In the genomic region with DNA sequence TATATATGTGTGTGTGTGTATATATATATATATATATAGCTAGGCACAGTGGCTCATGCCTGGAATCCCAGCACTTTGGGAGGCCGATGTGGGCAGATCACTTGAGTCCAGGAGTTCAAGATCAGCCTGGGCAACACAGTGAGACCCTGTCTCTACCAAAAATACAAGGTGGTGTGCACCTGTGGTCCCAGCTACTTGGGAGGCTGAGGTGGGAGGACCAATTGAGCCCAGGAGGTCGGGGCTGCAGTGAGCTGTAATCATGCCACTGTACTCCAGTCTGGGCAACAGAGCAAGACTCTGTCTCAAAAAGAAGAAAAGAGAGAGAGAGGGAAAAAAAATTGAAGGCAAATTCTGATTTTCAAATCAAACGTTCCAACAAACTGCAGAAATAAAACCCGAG, we compare ENCODE assay signal across 13 cellular contexts. TPM values are rescaled to one million over a fixed set of nuclear protein-coding genes. Genes with fewer than 3 reads are reported as not detected.
"Had no signal": no experiment of that assay in that cellular context is flagged by ENCODE, and none has a peak within 500 bp of the region (broad histone marks: within the 10 kb centered on the region; RNA-seq: fewer than 3 reads in every experiment).

No MANE protein-coding gene starts in this region.

RNA-seq across cellular contexts. Expression of a gene that starts 38.1 kb away (rescaled TPM):
- total RNA-seq: activated naive CD4-positive, alpha-beta T cell treated with anti-CD3 and anti-CD28 coated beads for 36 hours; aorta; breast epithelium; esophagus muscularis mucosa; mammary epithelial cell; myocyte; omental fat pad; prostate gland; SJCRH30; thoracic aorta; ureter had no signal
- polyA plus RNA-seq: aorta, mammary epithelial cell, neural cell, small intestine had no signal
